Comparison of ENCODE assay signal across 11 cellular contexts in genomic region chr2:70851704-70852103, GRCh38. TPM values are rescaled to one million over a fixed set of nuclear protein-coding genes. Genes with fewer than 3 reads are reported as not detected.
DNase-seq lines count a peak whose midpoint lies in the region; ATAC-seq and TF ChIP-seq lines count a peak whose summit lies in the region.
"Had no signal": no experiment of that assay in that cellular context is flagged by ENCODE, and none has a peak within 500 bp of the region (broad histone marks: within the 10 kb centered on the region; RNA-seq: fewer than 3 reads in every experiment).

No MANE protein-coding gene starts in this region.

- DNase-seq in activated CD4-positive, alpha-beta T cell treated with anti-CD3 and anti-CD28 coated beads for 48 hours: peak; percentile 42
- no peak for DNase-seq in activated CD4-positive, alpha-beta T cell treated with anti-CD3 and anti-CD28 coated beads, Interleukin-2, amount 50 U/mL, for 1 hour
- peak; percentile 8 for DNase-seq in activated CD8-positive, alpha-beta memory T cell treated with anti-CD3 and anti-CD28 coated beads, Interleukin-2, amount 50 U/mL, for 1 hour (ENCODE audit: extremely low read depth)
- DNase-seq in stimulated activated CD4-positive, alpha-beta T cell treated with anti-CD3 and anti-CD28 coated beads, Interleukin-4, amount 100 ng/mL, for 24 hours: peak; percentile 43
- DNase-seq in NCI-H446 treated with DMSO at 0.1 percent for 48 hours (lab: John Stamatoyannopoulos, UW) (no peak), SHP77 treated with DMSO at 0.1 percent for 48 hours (lab: John Stamatoyannopoulos, UW) (no peak), tibial nerve (ENCODE audit: low spot score in 2 of 2) (no peak)
- DNase-seq: heart left ventricle, NCI-H2081 treated with DMSO at 0.1 percent for 48 hours had no signal

- H3K9me3 ChIP-seq in tibial nerve: peaks cover 0 to 4% (median 0%) of the 10 kb centered on the region in 4 donors
- H3K9me3 ChIP-seq: A549 had no signal

- WGBS in tibial nerve, 2 donors: 51% methylated on average over 4 of the region's 4 CpGs

- no peak for TF ChIP-seq CTCF in tibial nerve (IDR thresholded peaks at IDR 0.05)

- H3K4me1 ChIP-seq in tibial nerve: peaks cover 0 to 8% (median 0%) of the 10 kb centered on the region in 4 donors
- H3K4me1 ChIP-seq: A549 had no signal

- TF ChIP-seq POLR2A in tibial nerve (IDR thresholded peaks at IDR 0.05): no peak

- H3K27me3 ChIP-seq in tibial nerve: no peaks in the 10 kb centered on the region

- no peaks in the 10 kb centered on the region for H3K36me3 ChIP-seq in tibial nerve
- H3K36me3 ChIP-seq: heart left ventricle had no signal

- H3K4me3 ChIP-seq in tibial nerve: no peak overlapping the region
- H3K4me3 ChIP-seq: A549, heart left ventricle had no signal

- ATAC-seq in HG03342 (IDR thresholded peaks at IDR 0.05; ENCODE audit: unreplicated experiment): peak; percentile 67
- ATAC-seq: A549 had no signal

- no peak for TF ChIP-seq EP300 in tibial nerve (IDR thresholded peaks at IDR 0.05)

- H3K27ac ChIP-seq in tibial nerve: peak overlapping the region in 1 of 4 donors; percentile 55
- H3K27ac ChIP-seq: A549 had no signal

RNA-seq across cellular contexts. Expression of gene CD207, which starts 16.1 kb away (rescaled TPM):
- under 1 TPM in 1 of 4 donors, not detected in 3; 0.21 TPM for total RNA-seq in tibial nerve

RNA-seq across cellular contexts. Expression of gene CLEC4F, which starts 31.3 kb away (rescaled TPM):
- under 1 TPM in 2 of 4 donors, not detected in 2; 0.30 to 0.44 TPM for total RNA-seq in tibial nerve

RNA-seq across cellular contexts. Expression of gene VAX2, which starts 48.7 kb away (rescaled TPM):
- total RNA-seq in tibial nerve: 1 to 10 TPM in 2 of 4 donors, under 1 TPM in 2; 0.44 to 3.3 (median 1.2) TPM

Comparison
In these comparisons a context has a peak if more than half of its experiments do, and no peak if none do; other contexts are left out.
1. DNase-seq: peak in activated CD4-positive, alpha-beta T cell treated with anti-CD3 and anti-CD28 coated beads for 48 hours (single experiment), activated CD8-positive, alpha-beta memory T cell treated with anti-CD3 and anti-CD28 coated beads, Interleukin-2, amount 50 U/mL, for 1 hour (single experiment) and stimulated activated CD4-positive, alpha-beta T cell treated with anti-CD3 and anti-CD28 coated beads, Interleukin-4, amount 100 ng/mL, for 24 hours (single experiment); none in activated CD4-positive, alpha-beta T cell treated with anti-CD3 and anti-CD28 coated beads, Interleukin-2, amount 50 U/mL, for 1 hour (single experiment), NCI-H446 treated with DMSO at 0.1 percent for 48 hours (single experiment), SHP77 treated with DMSO at 0.1 percent for 48 hours (single experiment) and tibial nerve (0 of 2).